Comparison of ENCODE assay signal across 24 cellular contexts in genomic region chr9:105713939-105714331, GRCh38. TPM values are rescaled to one million over a fixed set of nuclear protein-coding genes. Genes with fewer than 3 reads are reported as not detected.
"Had no signal": no experiment of that assay in that cellular context is flagged by ENCODE, and none has a peak within 500 bp of the region (broad histone marks: within the 10 kb centered on the region; RNA-seq: fewer than 3 reads in every experiment).

No MANE protein-coding gene starts in this region.

- DNase-seq: activated CD4-positive, alpha-beta T cell treated with anti-CD3 and anti-CD28 coated beads for 4 hours; activated CD4-positive, alpha-beta T cell treated with anti-CD3 and anti-CD28 coated beads, Interleukin-2, amount 50 U/mL, for 4 hours; activated CD8-positive, alpha-beta memory T cell treated with anti-CD3 and anti-CD28 coated beads for 24 hours; activated gamma-delta T cell; activated naive CD4-positive, alpha-beta T cell treated with anti-CD3 and anti-CD28 coated beads for 36 hours; activated naive CD8-positive, alpha-beta T cell treated with anti-CD3 and anti-CD28 coated beads for 36 hours; activated T-cell treated with anti-CD3 and anti-CD28 coated beads, Interleukin-2, amount 50 U/mL, for 4 hours; brain microvascular endothelial cell; KBM-7; NCI-H1105 treated with DMSO at 0.1 percent for 48 hours; NCI-H146; NCI-H187 treated with DMSO at 0.1 percent for 48 hours; NCI-H2081 treated with DMSO at 0.1 percent for 48 hours; NCI-H446; NCI-H524; PC-3; SHP77; T-helper 1 cell had no signal

- H3K27ac Mint-ChIP-seq: activated naive CD4-positive, alpha-beta T cell treated with anti-CD3 and anti-CD28 coated beads for 36 hours; activated naive CD8-positive, alpha-beta T cell treated with anti-CD3 and anti-CD28 coated beads for 36 hours had no signal

- H3K9me3 Mint-ChIP-seq: activated naive CD4-positive, alpha-beta T cell treated with anti-CD3 and anti-CD28 coated beads for 36 hours; activated naive CD8-positive, alpha-beta T cell treated with anti-CD3 and anti-CD28 coated beads for 36 hours; activated T-cell treated with anti-CD3 and anti-CD28 coated beads, Interleukin-2, amount 50 U/mL, for 4 hours had no signal

- H3K27me3 Mint-ChIP-seq: activated naive CD8-positive, alpha-beta T cell treated with anti-CD3 and anti-CD28 coated beads for 36 hours had no signal

- H3K27me3 ChIP-seq: brain microvascular endothelial cell, cardiac muscle cell had no signal

- ATAC-seq: activated T-cell treated with anti-CD3 and anti-CD28 coated beads, Interleukin-2, amount 50 U/mL, for 4 hours; PC-3 had no signal

- H3K36me3 ChIP-seq: brain microvascular endothelial cell, cardiac muscle cell had no signal

- H3K27ac ChIP-seq: brain microvascular endothelial cell, cardiac muscle cell, VCaP had no signal

- H3K4me3 Mint-ChIP-seq: activated naive CD4-positive, alpha-beta T cell treated with anti-CD3 and anti-CD28 coated beads for 36 hours; activated naive CD8-positive, alpha-beta T cell treated with anti-CD3 and anti-CD28 coated beads for 36 hours; activated T-cell treated with anti-CD3 and anti-CD28 coated beads, Interleukin-2, amount 50 U/mL, for 4 hours had no signal

- H3K4me3 ChIP-seq: cardiac muscle cell had no signal

RNA-seq across cellular contexts. Expression of gene TAL2, which starts 51.7 kb away (rescaled TPM):
- total RNA-seq: activated naive CD4-positive, alpha-beta T cell treated with anti-CD3 and anti-CD28 coated beads for 36 hours; activated naive CD8-positive, alpha-beta T cell treated with anti-CD3 and anti-CD28 coated beads for 36 hours; cardiac muscle cell; LHCN-M2; MCF 10A; PC-3; T-helper 2 cell treated with Interferon-gamma antibody and Interleukin-4, amounts not matched to agents 100 ng/mL and 5 ng/mL, for 36 hours had no signal
- polyA plus RNA-seq: adipose tissue had no signal
